In genomic region chr4:37780444-37781133, GRCh38 we compare ENCODE assay signal across 8 cellular contexts. TPM values are rescaled to one million over a fixed set of nuclear protein-coding genes. Genes with fewer than 3 reads are reported as not detected.
DNase-seq lines count a peak whose midpoint lies in the region; ATAC-seq lines count a peak whose summit lies in the region.

No MANE protein-coding gene starts in this region.

- H3K27ac ChIP-seq in thymus (ENCODE audit: low read depth): peak overlapping the region; percentile 48

- peaks cover 11% of the 10 kb centered on the region for H3K4me1 ChIP-seq in thymus (ENCODE audit: control insufficient read depth, insufficient read depth, low read length)

- ATAC-seq in left ventricle myocardium superior (peak; percentile 45), GM21717 (IDR thresholded peaks at IDR 0.05; ENCODE audit: unreplicated experiment) (no peak)

- 36% methylated on average over 4 of the region's 4 CpGs for WGBS in thymus

- no peak overlapping the region for H3K4me3 ChIP-seq in thymus (ENCODE audit: low read length)

- intact Hi-C loops in left ventricle myocardium superior (cut with micrococcal nuclease): no loop called here

- H3K27me3 ChIP-seq in thymus (ENCODE audit: control insufficient read depth, insufficient read depth): no peaks in the 10 kb centered on the region

- DNase-seq in activated gamma-delta T cell treated with Interleukin-2 at 50 U/mL for 16 hours: peak; percentile 59
- no peak for DNase-seq in activated gamma-delta T cell (lab: John Stamatoyannopoulos, UW)
- DNase-seq in activated CD8-positive, alpha-beta memory T cell treated with anti-CD3 and anti-CD28 coated beads, Interleukin-2, amount 50 U/mL, for 1 hour (ENCODE audit: extremely low read depth): peak; percentile 33
- peak; percentile 39 for DNase-seq in left ventricle myocardium superior
- no peak for DNase-seq in hepatic stellate cell (ENCODE audit: low spot score)
- no peak for DNase-seq in DMS 273 (lab: John Stamatoyannopoulos, UW; ENCODE audit: unreplicated experiment)

- H3K9me3 ChIP-seq in thymus (ENCODE audit: control insufficient read depth): no peaks in the 10 kb centered on the region

- H3K36me3 ChIP-seq in thymus (ENCODE audit: control insufficient read depth, insufficient read depth): no peaks in the 10 kb centered on the region

RNA-seq across cellular contexts. Expression of gene PGM2, which starts 45.9 kb away (rescaled TPM):
- 12.8 TPM for total RNA-seq in left ventricle myocardium superior
- 20.5 TPM for polyA plus RNA-seq in thymus

Comparison
In these comparisons a context has a peak if more than half of its experiments do, and no peak if none do; other contexts are left out.
1. DNase-seq: peak in activated gamma-delta T cell treated with Interleukin-2 at 50 U/mL for 16 hours (single experiment), activated CD8-positive, alpha-beta memory T cell treated with anti-CD3 and anti-CD28 coated beads, Interleukin-2, amount 50 U/mL, for 1 hour (single experiment) and left ventricle myocardium superior (single experiment); none in activated gamma-delta T cell (single experiment), hepatic stellate cell (single experiment) and DMS 273 (single experiment).